In genomic region chr5:157496847-157497246, GRCh38 we compare ENCODE assay signal across 17 cellular contexts. TPM values are rescaled to one million over a fixed set of nuclear protein-coding genes. Genes with fewer than 3 reads are reported as not detected.
DNase-seq lines count a peak whose midpoint lies in the region; ATAC-seq, FAIRE-seq and TF ChIP-seq lines count a peak whose summit lies in the region.
"Had no signal": no experiment of that assay in that cellular context is flagged by ENCODE, and none has a peak within 500 bp of the region (broad histone marks: within the 10 kb centered on the region; RNA-seq: fewer than 3 reads in every experiment).

No MANE protein-coding gene starts in this region.

- H3K4me2 ChIP-seq in BLaER1: no peak overlapping the region
- H3K4me2 ChIP-seq in IMR-90 (ENCODE audit: low read depth, low read length): no peak overlapping the region
- no peak overlapping the region for H3K4me2 ChIP-seq in trophoblast cell (ENCODE audit: low read length)
- no peak overlapping the region for H3K4me2 ChIP-seq in HepG2 (ENCODE audit: low read depth, low read length)
- H3K4me2 ChIP-seq in SK-N-SH: no peak overlapping the region

- H2BK5ac ChIP-seq in IMR-90 (ENCODE audit: low read depth, low read length, poor library complexity, severe bottlenecking): no peak overlapping the region
- H2BK5ac ChIP-seq in trophoblast cell (ENCODE audit: low read depth, low read length, poor library complexity): no peak overlapping the region

- no peak for TF ChIP-seq RAD21 in IMR-90 (IDR thresholded peaks at IDR 0.05; ENCODE audit: low read length)
- no peak for TF ChIP-seq RAD21 in HepG2 (CRISPR knock-in tag; IDR thresholded peaks at IDR 0.05)
- TF ChIP-seq RAD21 in SK-N-SH (IDR thresholded peaks at IDR 0.05; ENCODE audit: low read length): no peak

- H3K9me3 ChIP-seq in BLaER1 (no peaks in the 10 kb centered on the region), IMR-90 (ENCODE audit: control insufficient read depth, insufficient read depth, low read length) (no peaks in the 10 kb centered on the region), trophoblast cell (ENCODE audit: insufficient read depth, low read depth, low read length) (no peaks in the 10 kb centered on the region), HepG2 (ENCODE audit: low read length) (no peaks in the 10 kb centered on the region), SK-N-SH (no peaks in the 10 kb centered on the region)
- H3K9me3 ChIP-seq: BE2C had no signal

- DNase-seq in IMR-90 (no peak), endothelial cell (ENCODE audit: low spot score) (no peak), trophoblast cell (no peak), HepG2 (ENCODE audit: low spot score) (no peak), SK-N-SH (no peak)
- DNase-seq: ACHN, BE2C, NCI-H1417, NCI-H1930, NCI-H2171, NCI-H82, SHP77 treated with DMSO at 0.1 percent for 48 hours had no signal

- no peak overlapping the region for H3K27ac Mint-ChIP-seq in endothelial cell (ENCODE audit: unreplicated experiment)

- BruUV-seq in IMR-90 (replicated peaks; lab: Mats Ljungman, UMichigan): no TSS peak
- no TSS peak for BruUV-seq in HepG2 (replicated peaks; lab: Mats Ljungman, UMichigan)

- no peak overlapping the region for H2BK15ac ChIP-seq in IMR-90 (ENCODE audit: low read depth, low read length)

- H3K36me3 ChIP-seq in BLaER1: no peaks in the 10 kb centered on the region
- H3K36me3 ChIP-seq in IMR-90 (ENCODE audit: control insufficient read depth, insufficient read depth, low read length): peaks cover 42% of the 10 kb centered on the region
- peaks cover 55 to 79% of the 10 kb centered on the region in 2 experiments for H3K36me3 ChIP-seq in trophoblast cell (ENCODE audit: control insufficient read depth in 1 of 2, insufficient read depth in 2 of 2, low read length in 2 of 2)
- no peaks in the 10 kb centered on the region for H3K36me3 ChIP-seq in HepG2 (replicated peaks in 1 of 2; ENCODE audit: control insufficient read depth in 1 of 2, insufficient read depth in 2 of 2, low read length in 2 of 2)
- H3K36me3 ChIP-seq in SK-N-SH (replicated peaks in 1 of 2; ENCODE audit: control insufficient read depth in 1 of 2, insufficient read depth in 2 of 2, low read length in 1 of 2): peaks cover 33 to 82% of the 10 kb centered on the region in 2 experiments
- H3K36me3 ChIP-seq: BE2C had no signal

- no peak overlapping the region for H3K14ac ChIP-seq in IMR-90 (replicated peaks; ENCODE audit: low read depth, low read length)
- H3K14ac ChIP-seq in trophoblast cell (ENCODE audit: low read length): no peak overlapping the region

- H2AFZ ChIP-seq in IMR-90 (replicated peaks; ENCODE audit: low read length, poor library complexity) (no peak overlapping the region), trophoblast cell (ENCODE audit: insufficient read depth, low read length, poor library complexity) (no peak overlapping the region), HepG2 (ENCODE audit: low read length) (no peak overlapping the region), SK-N-SH (ENCODE audit: low read depth) (no peak overlapping the region)

- H3K27me3 ChIP-seq in BLaER1: no peaks in the 10 kb centered on the region
- H3K27me3 ChIP-seq in IMR-90 (ENCODE audit: control insufficient read depth, insufficient read depth, low read length): no peaks in the 10 kb centered on the region
- no peaks in the 10 kb centered on the region for H3K27me3 ChIP-seq in trophoblast cell (ENCODE audit: insufficient read depth, low read length)
- H3K27me3 ChIP-seq in HepG2 (ENCODE audit: control insufficient read depth in 1 of 2, insufficient read depth in 2 of 2, low read length in 2 of 2): no peaks in the 10 kb centered on the region
- no peaks in the 10 kb centered on the region for H3K27me3 ChIP-seq in SK-N-SH (ENCODE audit: insufficient read depth)
- H3K27me3 ChIP-seq: BE2C had no signal

- H3K27me3 Mint-ChIP-seq in endothelial cell (ENCODE audit: unreplicated experiment): peaks cover 10% of the 10 kb centered on the region

- no peak for TF ChIP-seq EP300 in HepG2 (IDR thresholded peaks at IDR 0.05; ENCODE audit: low read depth in 2 of 2, low read length in 2 of 2)
- no peak for TF ChIP-seq EP300 in HepG2 (CRISPR knock-in tag; IDR thresholded peaks at IDR 0.05; ENCODE audit: borderline replicate concordance)
- no peak for TF ChIP-seq EP300 in SK-N-SH (IDR thresholded peaks at IDR 0.05; ENCODE audit: borderline replicate concordance in 1 of 2, low read depth in 1 of 2, low read length in 1 of 2)

- H4K12ac ChIP-seq in trophoblast cell (ENCODE audit: low read depth, low read length): no peak overlapping the region

- H2AK9ac ChIP-seq in IMR-90 (replicated peaks; ENCODE audit: low read depth, low read length, poor library complexity): peak overlapping the region; percentile 24

- no peak overlapping the region for H3K4me3 ChIP-seq in BLaER1
- H3K4me3 ChIP-seq in IMR-90 (ENCODE audit: insufficient read depth, low read depth, low read length): no peak overlapping the region
- H3K4me3 ChIP-seq in trophoblast cell (ENCODE audit: low read depth, low read length): no peak overlapping the region
- no peak overlapping the region for H3K4me3 ChIP-seq in HepG2 (replicated peaks in 1 of 3; ENCODE audit: insufficient read depth in 1 of 3, low read depth in 2 of 3, low read length in 3 of 3)
- H3K4me3 ChIP-seq in SK-N-SH (ENCODE audit: low read depth in 2 of 2, low read length in 1 of 2): no peak overlapping the region

- H3F3A ChIP-seq in SK-N-SH (replicated peaks; ENCODE audit: insufficient read depth): peaks cover 17% of the 10 kb centered on the region

- intact Hi-C loops in IMR-90 (cut with micrococcal nuclease) (no loop called here), HepG2 (cut with micrococcal nuclease; ENCODE audit: unreplicated experiment) (loop anchor here (2.0 kb wide), 1 partner anchor 16 kb away; no protein-coding TSS in a partner anchor)

- no peak overlapping the region for H2BK20ac ChIP-seq in IMR-90 (ENCODE audit: low read depth, low read length)

- H2AK5ac ChIP-seq in IMR-90 (ENCODE audit: low read depth, low read length): no peak overlapping the region
- H2AK5ac ChIP-seq in trophoblast cell (ENCODE audit: low read length): no peak overlapping the region

- H3K4me1 Mint-ChIP-seq in endothelial cell (ENCODE audit: unreplicated experiment): no peaks in the 10 kb centered on the region

- H3K4ac ChIP-seq in IMR-90 (ENCODE audit: low read depth, low read length) (no peak overlapping the region), trophoblast cell (ENCODE audit: low read depth, low read length) (no peak overlapping the region)

- TF ChIP-seq POLR2A in IMR-90 (IDR thresholded peaks at IDR 0.05; ENCODE audit: low read depth, low read length) (no peak), HepG2 (IDR thresholded peaks at IDR 0.05; ENCODE audit: insufficient read depth in 1 of 2, low read depth in 2 of 2, low read length in 2 of 2) (no peak)

- TF ChIP-seq CTCF in IMR-90 (conservative IDR thresholded peaks at IDR 0.05; ENCODE audit: low read depth, low read length) (no peak), endothelial cell (IDR thresholded peaks at IDR 0.05; ENCODE audit: unreplicated experiment) (no peak), HepG2 (CRISPR knock-in tag; IDR thresholded peaks at IDR 0.05) (no peak), SK-N-SH (IDR thresholded peaks at IDR 0.05) (no peak)

- H2BK120ac ChIP-seq in IMR-90 (ENCODE audit: low read depth, low read length) (no peak overlapping the region), trophoblast cell (ENCODE audit: insufficient read depth, low read length, poor library complexity) (no peak overlapping the region)

- H3K18ac ChIP-seq in IMR-90 (ENCODE audit: low read depth, low read length) (no peak overlapping the region), trophoblast cell (ENCODE audit: low read length) (no peak overlapping the region)

- POLR2A ChIA-PET in IMR-90 (lab: Charles Lee; ENCODE audit: unreplicated experiment) (no interaction called here), HepG2 (lab: Yijun Ruan, JAX) (no interaction called here), SK-N-SH (lab: Yijun Ruan, JAX) (no interaction called here)

- H3K9ac ChIP-seq in BLaER1 (no peak overlapping the region), IMR-90 (ENCODE audit: low read depth, low read length) (no peak overlapping the region), trophoblast cell (ENCODE audit: low read length) (no peak overlapping the region), HepG2 (ENCODE audit: insufficient read depth, low read depth, low read length) (no peak overlapping the region), SK-N-SH (no peak overlapping the region)

- H3K9me2 ChIP-seq in SK-N-SH: no peaks in the 10 kb centered on the region

- dilution Hi-C loops in IMR-90 (cut with HindIII; ENCODE audit: low sequenced_read_pairs, unreplicated experiment): no loop called here

- H4K5ac ChIP-seq in IMR-90 (ENCODE audit: low read depth, low read length): no peak overlapping the region; the same call in 1 of the 2 replicates

- ATAC-seq in IMR-90 (ENCODE audit: low read depth): no peak
- ATAC-seq in HepG2: no peak
- no peak for ATAC-seq in HG03432 (IDR thresholded peaks at IDR 0.05; ENCODE audit: unreplicated experiment)
- ATAC-seq: Panc1 had no signal

- 0 out of 2 replicates have a peak overlapping the region, but pooled peaks have one; percentile 6 for H3K27ac ChIP-seq in BLaER1
- H3K27ac ChIP-seq in IMR-90 (ENCODE audit: insufficient read depth, low read length): no peak overlapping the region
- H3K27ac ChIP-seq in trophoblast cell (ENCODE audit: low read depth, low read length): peak overlapping the region; percentile 33
- H3K27ac ChIP-seq in HepG2 (ENCODE audit: extremely low read length, insufficient read depth, low read length): no peak overlapping the region
- H3K27ac ChIP-seq in SK-N-SH (ENCODE audit: low read depth in 2 of 2, low read length in 1 of 2): no peak overlapping the region

- H3K23ac ChIP-seq in IMR-90 (ENCODE audit: low read depth, low read length) (no peak overlapping the region), trophoblast cell (ENCODE audit: low read length) (no peak overlapping the region)

- peaks cover 54% of the 10 kb centered on the region for H3K36me3 Mint-ChIP-seq in endothelial cell (ENCODE audit: low read depth, unreplicated experiment)

- H2BK12ac ChIP-seq in trophoblast cell (ENCODE audit: low read length): no peak overlapping the region

- H3K56ac ChIP-seq in IMR-90 (ENCODE audit: extremely low read depth, insufficient read depth, low read length): no peak overlapping the region

- CTCF ChIA-PET in IMR-90 (lab: Yijun Ruan, JAX): no interaction called here
- CTCF ChIA-PET in HepG2 (lab: Yijun Ruan, JAX; ENCODE audit: low intra/inter-chr PET ratio, low total read pairs): no interaction called here
- CTCF ChIA-PET in SK-N-SH (lab: Yijun Ruan, JAX): interaction anchor here (1.3 to 1.5 kb wide), 2 partner anchors 11 to 20 kb away, joined by 3 to 5 read pairs; no protein-coding TSS in a partner anchor

- in situ Hi-C loops in IMR-90 (cut with MboI; ENCODE audit: low sequenced_read_pairs): no loop called here
- in situ Hi-C loops in HepG2 (cut with HindIII; ENCODE audit: extremely low pct_ligation_motif_present, low pct_unique_long_range_greater_than_20kb): no loop called here

- WGBS in IMR-90 (ENCODE audit: extremely low coverage in 2 of 2, insufficient read length in 1 of 2), 2 experiments: no CpG with 5 or more reads among the region's 8 CpGs
- no CpG with 5 or more reads among the region's 8 CpGs for WGBS in trophoblast cell (ENCODE audit: extremely low coverage, insufficient coverage, insufficient read length)
- WGBS in HepG2 (ENCODE audit: low lambda C conversion rate): 63% methylated on average over 2 of the region's 8 CpGs
- 96% methylated on average over 8 of the region's 8 CpGs for WGBS in SK-N-SH (ENCODE audit: low lambda C conversion rate)

- FAIRE-seq in HepG2 (lab: Jason Lieb, UNC): no peak

- H3K9me3 Mint-ChIP-seq in endothelial cell (ENCODE audit: unreplicated experiment): no peaks in the 10 kb centered on the region

- H4K8ac ChIP-seq in IMR-90 (ENCODE audit: low read depth in 2 of 2, low read length in 2 of 2) (no peak overlapping the region; a peak in 1 of 4 replicates), trophoblast cell (ENCODE audit: low read depth, low read length) (no peak overlapping the region)

- H3K4me1 ChIP-seq in BLaER1 (peaks cover 27% of the 10 kb centered on the region), IMR-90 (ENCODE audit: control insufficient read depth, insufficient read depth, low read length) (no peaks in the 10 kb centered on the region), trophoblast cell (ENCODE audit: control insufficient read depth in 1 of 2, insufficient read depth in 2 of 2, low read length in 2 of 2) (no peaks in the 10 kb centered on the region), HepG2 (ENCODE audit: insufficient read depth, low read length) (peaks cover 9% of the 10 kb centered on the region), SK-N-SH (ENCODE audit: control insufficient read depth in 1 of 2, insufficient read depth in 2 of 2, low read depth in 1 of 2, low read length in 1 of 2) (peaks cover 0 to 14% of the 10 kb centered on the region in 2 experiments; a peak in 1 of 4 replicates)

- H4K20me1 ChIP-seq in BLaER1 (no peaks in the 10 kb centered on the region), IMR-90 (ENCODE audit: insufficient read depth, low read length) (no peaks in the 10 kb centered on the region), HepG2 (ENCODE audit: insufficient read depth, low read length) (no peaks in the 10 kb centered on the region), SK-N-SH (ENCODE audit: insufficient read depth) (no peaks in the 10 kb centered on the region)

- H3K4me3 Mint-ChIP-seq in endothelial cell (ENCODE audit: unreplicated experiment): peak overlapping the region; percentile 10

- peaks cover 11 to 32% of the 10 kb centered on the region in 2 experiments for H3K79me1 ChIP-seq in IMR-90 (ENCODE audit: low read depth in 1 of 2, low read length in 2 of 2)
- H3K79me1 ChIP-seq in trophoblast cell (ENCODE audit: low read length): no peaks in the 10 kb centered on the region

- H4K91ac ChIP-seq in IMR-90 (ENCODE audit: insufficient read depth, low read depth, low read length) (no peak overlapping the region), trophoblast cell (ENCODE audit: low read depth, low read length) (no peak overlapping the region)

- peaks cover 6% of the 10 kb centered on the region; the same call in 1 of the 2 replicates for H3K9me1 ChIP-seq in IMR-90 (ENCODE audit: insufficient read depth, low read length)

- H3K79me2 ChIP-seq in trophoblast cell (ENCODE audit: control insufficient read depth, insufficient read depth, low read length, poor library complexity) (no peaks in the 10 kb centered on the region), HepG2 (ENCODE audit: insufficient read depth, low read length) (no peaks in the 10 kb centered on the region), SK-N-SH (ENCODE audit: insufficient read depth) (peaks cover 31% of the 10 kb centered on the region)

RNA-seq across cellular contexts. Expression of gene NIPAL4, which starts 36.8 kb away (rescaled TPM):
- total RNA-seq in IMR-90 (2012; rRNA removed) (0.18 and 0.28 TPM in 2 replicates), endothelial cell (ENCODE audit: unreplicated experiment) (not detected), HepG2 (2016; rRNA removed; fragmentation: Illumina TruSeq; extraction: Trizol) (not detected in 2 replicates)
- polyA plus RNA-seq in IMR-90 (2012; rRNA removed) (0.32 and 0.39 TPM in 2 replicates), HepG2 (2011; rRNA removed) (not detected in 2 replicates), SK-N-SH (2012; rRNA removed) (2.3 and 2.6 TPM in 2 replicates)
- 0.10 and 0.25 TPM in 2 replicates for polyA plus RNA-seq in IMR-90 (2012; cell fraction: cytosol; rRNA removed)
- 0.45 and 0.52 TPM in 2 replicates for polyA plus RNA-seq in IMR-90 (2012; cell fraction: nucleus; rRNA removed; ENCODE audit: low replicate concordance)
- 5.7 and 5.9 TPM in 2 replicates for polyA plus RNA-seq in trophoblast cell (2013)
- not detected in 2 replicates for total RNA-seq in HepG2 (2016; cell fraction: cytosol; rRNA removed; fragmentation: Illumina TruSeq; extraction: Trizol; ENCODE audit: low read depth)
- total RNA-seq in HepG2 (2016; cell fraction: insoluble cytoplasmic fraction; rRNA removed; fragmentation: Illumina TruSeq; extraction: Trizol): not detected in 2 replicates
- total RNA-seq in HepG2 (2016; cell fraction: membrane; rRNA removed; fragmentation: Illumina TruSeq; extraction: Trizol): not detected in 2 replicates
- not detected in 2 replicates for total RNA-seq in HepG2 (2016; cell fraction: nucleus; rRNA removed; fragmentation: Illumina TruSeq; extraction: Trizol)
- polyA plus RNA-seq in HepG2 (2011; cell fraction: cytosol; rRNA removed): not detected in 2 replicates
- polyA plus RNA-seq in HepG2 (2011; cell fraction: nucleus; rRNA removed): not detected in 2 replicates
- not detected in 2 replicates for polyA plus RNA-seq in HepG2 (2012)
- not detected in 2 replicates for polyA plus RNA-seq in HepG2 (2016; cell fraction: cytosol; fragmentation: Illumina TruSeq; extraction: Trizol; ENCODE audit: low read depth)
- not detected in 2 replicates for polyA plus RNA-seq in HepG2 (2016; cell fraction: insoluble cytoplasmic fraction; fragmentation: Illumina TruSeq; extraction: Trizol; ENCODE audit: low read depth)
- polyA plus RNA-seq in HepG2 (2016; cell fraction: membrane; fragmentation: Illumina TruSeq; extraction: Trizol; ENCODE audit: low read depth): not detected in 2 replicates
- not detected in 2 replicates for polyA plus RNA-seq in HepG2 (2016; cell fraction: nucleus; fragmentation: Illumina TruSeq; extraction: Trizol; ENCODE audit: insufficient read depth, low read depth)
- polyA minus RNA-seq in HepG2 (2011; rRNA and poly(A)+ RNA removed; ENCODE audit: low replicate concordance): not detected in 2 replicates
- polyA minus RNA-seq in HepG2 (2011; cell fraction: cytosol; rRNA and poly(A)+ RNA removed): not detected in 2 replicates
- polyA minus RNA-seq in HepG2 (2011; cell fraction: nucleus; rRNA and poly(A)+ RNA removed): not detected in 2 replicates
- polyA plus RNA-seq in SK-N-SH (2012; cell fraction: cytosol; rRNA removed): 2.3 and 2.8 TPM in 2 replicates
- 2.6 and 4.7 TPM in 2 replicates for polyA plus RNA-seq in SK-N-SH (2012; cell fraction: nucleus; rRNA removed)
- total RNA-seq: H4, LHCN-M2 had no signal

Comparison
In these comparisons a context has a peak if more than half of its experiments do, and no peak if none do; other contexts are left out.
1. H3K27ac ChIP-seq: peak in BLaER1 (single experiment) and trophoblast cell (single experiment); none in IMR-90 (single experiment), HepG2 (single experiment) and SK-N-SH (0 of 2).